In the genomic region with DNA sequence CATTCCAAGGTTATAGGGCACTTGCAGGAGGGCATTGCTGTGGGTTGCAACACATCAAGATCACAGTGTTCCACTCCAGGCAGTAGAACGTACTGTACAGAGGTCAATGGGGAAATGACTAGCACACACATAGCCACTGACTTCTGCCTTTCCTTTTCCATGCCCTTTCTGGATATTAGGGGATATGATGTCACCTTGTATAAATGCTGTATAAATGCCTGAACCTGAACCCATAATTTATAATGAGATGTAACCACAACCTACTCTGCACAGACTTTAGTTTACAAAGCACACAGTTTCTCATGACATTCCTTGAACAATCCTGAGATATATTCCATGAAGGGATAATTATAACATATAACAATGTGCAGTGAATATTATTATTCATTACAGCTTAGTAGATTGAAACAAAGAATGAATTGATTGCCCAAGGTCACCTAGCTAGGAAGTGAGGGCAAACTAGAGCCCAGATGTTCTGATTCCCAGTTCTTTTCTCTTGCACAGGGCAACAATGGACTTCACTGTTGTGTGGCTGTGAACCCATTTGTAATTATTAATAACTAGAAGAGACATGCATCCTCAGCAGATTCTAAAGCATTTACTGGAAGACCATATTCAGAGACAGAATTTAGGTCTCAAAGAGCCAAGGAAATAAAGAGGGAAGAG, we compare ENCODE assay signal across 14 cellular contexts. TPM values are rescaled to one million over a fixed set of nuclear protein-coding genes. Genes with fewer than 3 reads are reported as not detected.
DNase-seq lines count a peak whose midpoint lies in the region; ATAC-seq and TF ChIP-seq lines count a peak whose summit lies in the region.
"Had no signal": no experiment of that assay in that cellular context is flagged by ENCODE, and none has a peak within 500 bp of the region (broad histone marks: within the 10 kb centered on the region; RNA-seq: fewer than 3 reads in every experiment).

No MANE protein-coding gene starts in this region.

- H3K9me3 ChIP-seq in left lung (no peaks in the 10 kb centered on the region), ascending aorta (no peaks in the 10 kb centered on the region)
- H3K9me3 ChIP-seq in effector memory CD4-positive, alpha-beta T cell (ENCODE audit: control insufficient read depth, low read length): no peaks in the 10 kb centered on the region

- ATAC-seq in left lung (peak; percentile 55), GM21528 (IDR thresholded peaks at IDR 0.05; ENCODE audit: low FRiP score, unreplicated experiment) (no peak), esophagus mucosa (no peak)
- ATAC-seq: WTC11 had no signal

- H3K27ac ChIP-seq in epithelial cell of prostate: peak overlapping the region; percentile 97
- no peak overlapping the region for H3K27ac ChIP-seq in left lung
- H3K27ac ChIP-seq in effector memory CD4-positive, alpha-beta T cell (ENCODE audit: insufficient read depth, low read length, poor library complexity, severe bottlenecking): no peak overlapping the region
- H3K27ac ChIP-seq in ascending aorta: no peak overlapping the region

- peaks cover 0 to 24% of the 10 kb centered on the region in 2 donors for H3K4me1 ChIP-seq in left lung
- no peaks in the 10 kb centered on the region for H3K4me1 ChIP-seq in effector memory CD4-positive, alpha-beta T cell (ENCODE audit: control insufficient read depth, insufficient read depth, low read length, poor library complexity, severe bottlenecking)
- no peaks in the 10 kb centered on the region for H3K4me1 ChIP-seq in ascending aorta

- H3K4me3 ChIP-seq in AG04449 (ENCODE audit: low read depth, low read length) (no peak overlapping the region), left lung (no peak overlapping the region), ascending aorta (no peak overlapping the region)
- H3K4me3 ChIP-seq in effector memory CD4-positive, alpha-beta T cell (ENCODE audit: insufficient read depth, low read depth, low read length, poor library complexity, severe bottlenecking): no peak overlapping the region

- peak; percentile 40 for DNase-seq in AG04449 (ENCODE audit: low read depth, low spot score)
- DNase-seq in M059J (ENCODE audit: low read depth): peak; percentile 96
- no peak for DNase-seq in epithelial cell of prostate (ENCODE audit: low read depth, low spot score)
- no peak for DNase-seq in left lung
- DNase-seq in effector memory CD4-positive, alpha-beta T cell: no peak
- DNase-seq in ascending aorta (ENCODE audit: low spot score in 2 of 2): no peak
- DNase-seq: cerebellar nuclear complex, naive B cell, NCI-H2029 treated with DMSO at 0.1 percent for 48 hours had no signal

- CTCF ChIA-PET in AG04449 (lab: Yijun Ruan, JAX): interaction anchor here (0.9 to 7.0 kb wide), 10 partner anchors 9 to 388 kb away, joined by 3 to 163 read pairs (median 6); no protein-coding TSS in a partner anchor

- intact Hi-C loops in left lung (cut with DNase I): no loop called here
- intact Hi-C loops in ascending aorta (cut with DNase I): no loop called here

- POLR2A ChIA-PET in AG04449 (lab: Yijun Ruan, JAX): no interaction called here

- TF ChIP-seq CTCF in AG04449 (IDR thresholded peaks at IDR 0.05; ENCODE audit: insufficient read depth, low read length, missing control alignments) (no peak), left lung (IDR thresholded peaks at IDR 0.05) (no peak), ascending aorta (IDR thresholded peaks at IDR 0.05) (no peak)

- no peaks in the 10 kb centered on the region for H3K36me3 ChIP-seq in left lung
- H3K36me3 ChIP-seq in effector memory CD4-positive, alpha-beta T cell (ENCODE audit: control insufficient read depth, insufficient read depth, low read length): no peaks in the 10 kb centered on the region
- H3K36me3 ChIP-seq in ascending aorta: no peaks in the 10 kb centered on the region

- H3K27me3 ChIP-seq in left lung (no peaks in the 10 kb centered on the region), ascending aorta (no peaks in the 10 kb centered on the region)
- H3K27me3 ChIP-seq in effector memory CD4-positive, alpha-beta T cell (replicated peaks; ENCODE audit: control insufficient read depth, insufficient read depth, low read length, poor library complexity, severe bottlenecking): peaks cover 3% of the 10 kb centered on the region

RNA-seq across cellular contexts. Expression of gene ABLIM3, which starts 5.6 kb away (rescaled TPM):
- 36.7 and 40.7 TPM in 2 replicates for total RNA-seq in M059J (2014; rRNA removed; shearing (Covaris generic))
- total RNA-seq in left lung (10 to 100 TPM; 33.2 to 35.3 TPM), esophagus mucosa (22.4 TPM), ascending aorta (25.8 TPM)
- total RNA-seq: activated T-helper 1 cell treated with anti-CD3 and anti-CD28 coated beads, Interleukin-12 subunit alpha, Interleukin-12 subunit beta, Interleukin-2, Interleukin-4 antibody, amounts not matched to agents 30 ng/mL and 10 ng/mL and 1 ng/mL, durations not matched to agents 14 hours and 24 hours and 36 hours; B cell had no signal

Comparison
In these comparisons a context has a peak if more than half of its experiments do, and no peak if none do; other contexts are left out.
1. DNase-seq: peak in AG04449 (single experiment) and M059J (single experiment); none in epithelial cell of prostate (single experiment), left lung (0 of 2), effector memory CD4-positive, alpha-beta T cell (0 of 3) and ascending aorta (0 of 2).